ENCODE assay signal across 9 cellular contexts in the genomic region with DNA sequence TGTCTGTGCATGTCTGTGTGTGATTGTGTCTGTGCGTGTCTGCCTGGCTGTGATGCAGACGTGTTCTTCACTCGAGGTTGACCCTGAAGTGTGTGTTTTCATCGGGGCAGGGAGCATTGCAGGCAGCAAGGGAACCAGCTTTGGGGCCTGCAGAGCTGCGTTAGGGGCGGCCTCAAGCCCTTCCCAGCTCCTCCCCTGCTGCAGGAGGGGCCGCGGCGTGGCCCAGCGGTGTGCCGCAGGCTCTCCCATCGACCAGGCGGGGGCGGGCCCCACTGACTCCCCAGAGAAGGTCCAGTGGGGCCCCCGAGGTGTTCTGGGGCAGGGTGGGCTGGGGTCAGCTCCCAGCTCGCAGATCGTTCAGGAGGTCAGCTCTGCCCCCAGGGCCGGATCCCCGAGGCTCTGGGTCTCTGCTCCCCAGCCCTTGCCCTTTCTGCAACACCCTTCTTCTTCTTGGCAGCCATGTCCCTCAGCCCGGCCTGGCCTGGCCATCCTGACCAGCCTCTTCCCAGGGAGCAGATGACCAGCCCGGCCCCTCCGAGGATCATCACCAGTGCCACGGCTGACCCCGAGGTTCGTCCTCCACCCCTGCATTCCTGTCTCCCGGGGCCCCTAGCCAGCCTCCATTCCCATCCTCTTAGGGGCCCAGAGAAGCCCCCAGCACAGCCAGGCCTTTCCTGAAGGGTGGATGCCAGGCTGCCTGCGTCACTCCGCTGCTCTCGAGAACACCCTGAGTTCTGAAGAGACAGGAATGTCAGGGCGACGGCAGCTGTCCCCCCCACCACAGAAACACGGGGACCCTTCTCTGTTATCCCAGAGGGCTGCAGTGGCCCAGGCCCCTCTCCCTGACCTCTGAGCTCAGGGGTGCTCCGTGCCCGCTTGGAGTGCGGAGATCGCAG. TPM values are rescaled to one million over a fixed set of nuclear protein-coding genes. Genes with fewer than 3 reads are reported as not detected.
DNase-seq lines count a peak whose midpoint lies in the region; TF ChIP-seq lines count a peak whose summit lies in the region.
"Had no signal": no experiment of that assay in that cellular context is flagged by ENCODE, and none has a peak within 500 bp of the region (broad histone marks: within the 10 kb centered on the region; RNA-seq: fewer than 3 reads in every experiment).

No MANE protein-coding gene starts in this region.

- H2BK12ac ChIP-seq in mesenchymal stem cell (ENCODE audit: low read length in 2 of 2), result no peak overlapping the region

- H3K27me3 ChIP-seq in H7 (ENCODE audit: control insufficient read depth, insufficient read depth, low read length) (no peaks in the 10 kb centered on the region), mesenchymal stem cell (ENCODE audit: control insufficient read depth in 1 of 2, insufficient read depth in 1 of 2, low read length in 2 of 2) (peaks cover 7 to 11% of the 10 kb centered on the region in 2 experiments)

- H4K8ac ChIP-seq in mesenchymal stem cell (ENCODE audit: low read length), result peak overlapping the region; percentile 38

- peak overlapping the region; percentile 29 for H4K91ac ChIP-seq in mesenchymal stem cell (ENCODE audit: low read length)

- H2BK15ac ChIP-seq in mesenchymal stem cell (ENCODE audit: low read depth, poor library complexity, severe bottlenecking), result no peak overlapping the region

- no peaks in the 10 kb centered on the region for H3K79me1 ChIP-seq in mesenchymal stem cell (replicated peaks; ENCODE audit: low read length, poor library complexity, severe bottlenecking)

- H2AK5ac ChIP-seq in mesenchymal stem cell (ENCODE audit: low read length, severe bottlenecking), result no peak overlapping the region

- no peak overlapping the region for H2BK120ac ChIP-seq in mesenchymal stem cell (ENCODE audit: low read depth, low read length)

- peak overlapping the region; percentile 77 for H3K9ac ChIP-seq in mesenchymal stem cell (ENCODE audit: low read length)

- no peaks in the 10 kb centered on the region for H3K9me3 ChIP-seq in mesenchymal stem cell (ENCODE audit: control insufficient read depth, low read length)

- H3K4ac ChIP-seq in mesenchymal stem cell (ENCODE audit: low read depth in 1 of 2, low read length in 2 of 2), result peak overlapping the region in 1 of 2 experiments; percentile 12

- no peak for TF ChIP-seq CTCF in astrocyte of the spinal cord (IDR thresholded peaks at IDR 0.05; ENCODE audit: low read depth, low read length)

- no peak overlapping the region for H3K14ac ChIP-seq in mesenchymal stem cell (ENCODE audit: low read length in 2 of 2)

- no peak overlapping the region for H3K18ac ChIP-seq in mesenchymal stem cell (ENCODE audit: low read depth in 1 of 2, low read length in 2 of 2)

- WGBS in mesenchymal stem cell, result 78% methylated on average over 27 of the region's 36 CpGs

- no peak overlapping the region for H3K4me2 ChIP-seq in mesenchymal stem cell (ENCODE audit: low read length, poor library complexity, severe bottlenecking)

- H3K27ac ChIP-seq in mesenchymal stem cell (ENCODE audit: low read length, poor library complexity, severe bottlenecking), result no peak overlapping the region

- in situ Hi-C loops in astrocyte of the spinal cord (cut with HindIII; ENCODE audit: low sequenced_read_pairs), result no loop called here

- H3K4me3 ChIP-seq in H7 (ENCODE audit: insufficient read depth, low read depth, low read length) (no peak overlapping the region), astrocyte of the spinal cord (ENCODE audit: low read depth, low read length) (no peak overlapping the region), mesenchymal stem cell (ENCODE audit: insufficient read depth in 1 of 2, low read depth in 1 of 2, low read length in 2 of 2) (peak overlapping the region in 1 of 2 experiments; percentile 71)

- DNase-seq in AG08396 (ENCODE audit: low spot score) (peak; percentile 92), H7 (peak; percentile 87), astrocyte of the spinal cord (ENCODE audit: low read depth, low spot score) (peak; percentile 37), mesenchymal stem cell (peak; percentile 49), GM19240 (ENCODE audit: insufficient read length, low spot score) (no peak), NCI-H1694 treated with DMSO at 0.1 percent for 48 hours (lab: John Stamatoyannopoulos, UW) (no peak)
- DNase-seq in activated CD4-positive, alpha-beta T cell treated with anti-CD3 and anti-CD28 coated beads for 4 hours, result no peak
- no peak for DNase-seq in activated effector memory CD4-positive, alpha-beta T cell treated with anti-CD3 and anti-CD28 coated beads, Interleukin-2, amount 50 U/mL, for 16 hours

- no peak overlapping the region for H2BK5ac ChIP-seq in mesenchymal stem cell (ENCODE audit: low read depth, low read length, poor library complexity, severe bottlenecking)

- H2AFZ ChIP-seq in mesenchymal stem cell (ENCODE audit: low read depth, low read length), result peak overlapping the region; percentile 59

- no peaks in the 10 kb centered on the region for H3K36me3 ChIP-seq in H7 (replicated peaks; ENCODE audit: control insufficient read depth, insufficient read depth, low read length)
- H3K36me3 ChIP-seq in mesenchymal stem cell (ENCODE audit: control insufficient read depth in 1 of 2, insufficient read depth in 2 of 2, low read depth in 1 of 2, low read length in 2 of 2), result no peaks in the 10 kb centered on the region

- H3K23ac ChIP-seq in mesenchymal stem cell (ENCODE audit: low read length in 2 of 2), result no peak overlapping the region

- peaks cover 3% of the 10 kb centered on the region for H3K4me1 ChIP-seq in mesenchymal stem cell (ENCODE audit: control insufficient read depth, insufficient read depth, low read depth, low read length)

RNA-seq across cellular contexts. Expression of a gene that starts 11.1 kb away (rescaled TPM):
- total RNA-seq in H7 (2014; rRNA removed; shearing (Covaris generic)), result 0.04 and 0.10 TPM in 2 replicates
- 0.58 TPM for polyA plus RNA-seq in mesenchymal stem cell (2013, experiment 1 of 2)
- 0.52 TPM for polyA plus RNA-seq in mesenchymal stem cell (2013, experiment 2 of 2)
- polyA plus RNA-seq: immature natural killer cell had no signal

RNA-seq across cellular contexts. Expression of a gene that starts 27.3 kb away (rescaled TPM):
- total RNA-seq in H7 (2014; rRNA removed; shearing (Covaris generic)), result 0.81 and 1.5 TPM in 2 replicates
- 0.19 TPM for polyA plus RNA-seq in mesenchymal stem cell (2013, experiment 1 of 2)
- 0.32 TPM for polyA plus RNA-seq in mesenchymal stem cell (2013, experiment 2 of 2)
- polyA plus RNA-seq: immature natural killer cell had no signal

RNA-seq across cellular contexts. Expression of a gene that starts 31.4 kb away (rescaled TPM):
- 8.8 and 11.2 TPM in 2 replicates for total RNA-seq in H7 (2014; rRNA removed; shearing (Covaris generic))
- 2.3 TPM for polyA plus RNA-seq in mesenchymal stem cell (2013, experiment 1 of 2)
- polyA plus RNA-seq in mesenchymal stem cell (2013, experiment 2 of 2), result 2.3 TPM

Comparison
In these comparisons a context has a peak if more than half of its experiments do, and no peak if none do; other contexts are left out.
1. DNase-seq: peak in AG08396 (single experiment), H7 (single experiment), astrocyte of the spinal cord (single experiment) and mesenchymal stem cell (single experiment); none in GM19240 (single experiment), NCI-H1694 treated with DMSO at 0.1 percent for 48 hours (single experiment), activated CD4-positive, alpha-beta T cell treated with anti-CD3 and anti-CD28 coated beads for 4 hours (0 of 2) and activated effector memory CD4-positive, alpha-beta T cell treated with anti-CD3 and anti-CD28 coated beads, Interleukin-2, amount 50 U/mL, for 16 hours (single experiment).